In genomic region chr4:35358001-35358584, GRCh38 we compare ENCODE assay signal across 25 cellular contexts.
DNase-seq lines count a peak whose midpoint lies in the region; ATAC-seq and TF ChIP-seq lines count a peak whose summit lies in the region.
"Had no signal": no experiment of that assay in that cellular context is flagged by ENCODE, and none has a peak within 500 bp of the region (broad histone marks: within the 10 kb centered on the region; RNA-seq: fewer than 3 reads in every experiment).

No MANE protein-coding gene starts in this region.

- CTCF ChIA-PET in PC-3 (lab: Charles Lee), result interaction anchor here (0.7 kb wide), 1 partner anchor 1364 kb away, joined by 3 read pairs; no protein-coding TSS in a partner anchor

- intact Hi-C loops in PC-3 (cut with micrococcal nuclease), result loop anchor here (5.0 kb wide), 1 partner anchor 106 kb away; no protein-coding TSS in a partner anchor

- POLR2A ChIA-PET in PC-3 (lab: Charles Lee; ENCODE audit: unreplicated experiment), result no interaction called here

- H3K36me3 Mint-ChIP-seq in GM23338 (ENCODE audit: low read depth) (no peaks in the 10 kb centered on the region), endothelial cell (ENCODE audit: low read depth, unreplicated experiment) (no peaks in the 10 kb centered on the region), neural progenitor cell (no peaks in the 10 kb centered on the region)
- H3K36me3 Mint-ChIP-seq: IgD-negative memory B cell had no signal

- H3K27me3 ChIP-seq in GM23338 (ENCODE audit: insufficient read depth) (no peaks in the 10 kb centered on the region), PC-3 (ENCODE audit: low read length) (no peaks in the 10 kb centered on the region), neural progenitor cell (no peaks in the 10 kb centered on the region)
- H3K27me3 ChIP-seq: gastroesophageal sphincter, tibial artery had no signal

- peak overlapping the region; percentile 88 for H2AFZ ChIP-seq in GM23338
- H2AFZ ChIP-seq in PC-3 (ENCODE audit: low read length), result peak overlapping the region; percentile 71
- H2AFZ ChIP-seq in neural progenitor cell (replicated peaks), result peak overlapping the region; percentile 70

- H3K4me1 Mint-ChIP-seq in GM23338 (no peaks in the 10 kb centered on the region; the same call in 2 of the 3 replicates), endothelial cell (ENCODE audit: unreplicated experiment) (peaks cover 5% of the 10 kb centered on the region), neural progenitor cell (no peaks in the 10 kb centered on the region)
- H3K4me1 Mint-ChIP-seq: IgD-negative memory B cell, T-helper 17 cell had no signal

- no peak; the same call in 2 of the 3 replicates for ATAC-seq in GM23338
- peak; percentile 86 for ATAC-seq in PC-3
- no peak for ATAC-seq in HG02981 (IDR thresholded peaks at IDR 0.05; ENCODE audit: unreplicated experiment)
- no peak for ATAC-seq in HG02623 (IDR thresholded peaks at IDR 0.05; ENCODE audit: unreplicated experiment)
- ATAC-seq in HG02678 (IDR thresholded peaks at IDR 0.05; ENCODE audit: unreplicated experiment), result no peak
- ATAC-seq: esophagus mucosa; gastroesophageal sphincter; left colon; stimulated activated naive CD8-positive, alpha-beta T cell treated with anti-CD3 and anti-CD28 coated beads, Interleukin-15, Interleukin-2, amounts not matched to agents 100 U/mL and 50 U/mL, for 24 hours; T-helper 17 cell had no signal

- H3K9me3 Mint-ChIP-seq in GM23338 (no peaks in the 10 kb centered on the region; the same call in 2 of the 3 replicates), endothelial cell (ENCODE audit: unreplicated experiment) (no peaks in the 10 kb centered on the region), neural progenitor cell (peaks cover 8% of the 10 kb centered on the region)

- H4K20me1 ChIP-seq in GM23338 (replicated peaks; ENCODE audit: insufficient read depth) (no peaks in the 10 kb centered on the region), PC-3 (ENCODE audit: low read length) (no peaks in the 10 kb centered on the region), neural progenitor cell (ENCODE audit: low read depth) (no peaks in the 10 kb centered on the region)

- DNase-seq in GM23338 (ENCODE audit: low spot score), result peak; percentile 26
- DNase-seq in PC-3, result peak; percentile 55
- no peak for DNase-seq in endothelial cell (ENCODE audit: low spot score)
- DNase-seq in neural progenitor cell (ENCODE audit: low spot score), result peak; percentile 4
- no peak for DNase-seq in NCI-H1105 treated with DMSO at 0.1 percent for 48 hours (lab: John Stamatoyannopoulos, UW)
- DNase-seq: activated CD4-positive, alpha-beta T cell treated with anti-CD3 and anti-CD28 coated beads, Interleukin-2, amount 50 U/mL, for 48 hours; amniotic stem cell; CD4-positive, alpha-beta T cell; H7; left colon; NCI-H187 treated with DMSO at 0.1 percent for 48 hours; NCI-H226; NCI-H82; SHP77 treated with DMSO at 0.1 percent for 48 hours; stimulated activated naive CD8-positive, alpha-beta T cell treated with anti-CD3 and anti-CD28 coated beads, Interleukin-15, Interleukin-2, amounts not matched to agents 100 U/mL and 50 U/mL, for 24 hours; T-helper 17 cell; tibial artery had no signal

- no peaks in the 10 kb centered on the region; the same call in 1 of the 2 replicates for H3K9me2 ChIP-seq in GM23338 (ENCODE audit: insufficient read depth)
- H3K9me2 ChIP-seq in PC-3 (replicated peaks; ENCODE audit: low read length), result no peaks in the 10 kb centered on the region

- H3K27ac Mint-ChIP-seq in GM23338, result no peak overlapping the region
- H3K27ac Mint-ChIP-seq in endothelial cell (ENCODE audit: unreplicated experiment), result peak overlapping the region; percentile 4
- no peak overlapping the region for H3K27ac Mint-ChIP-seq in neural progenitor cell
- H3K27ac Mint-ChIP-seq: CD4-positive, alpha-beta T cell; IgD-negative memory B cell; T-helper 17 cell had no signal

- H3K27ac ChIP-seq in GM23338 (ENCODE audit: low read depth) (no peak overlapping the region), PC-3 (ENCODE audit: low read length) (0 out of 2 replicates have a peak overlapping the region, but pooled peaks have one; percentile 14), neural progenitor cell (no peak overlapping the region)
- H3K27ac ChIP-seq: gastroesophageal sphincter, prostate gland, tibial artery had no signal

- H3K9me3 ChIP-seq in PC-3 (ENCODE audit: low read length) (no peaks in the 10 kb centered on the region), neural progenitor cell (ENCODE audit: low read depth) (no peaks in the 10 kb centered on the region)
- H3K9me3 ChIP-seq: gastroesophageal sphincter, prostate gland, tibial artery had no signal

- TF ChIP-seq CTCF in GM23338 (conservative IDR thresholded peaks at IDR 0.05; ENCODE audit: low read depth in 2 of 2), result no peak
- TF ChIP-seq CTCF in PC-3 (conservative IDR thresholded peaks at IDR 0.05; ENCODE audit: low read depth, low read length), result no peak
- TF ChIP-seq CTCF in endothelial cell (IDR thresholded peaks at IDR 0.05; ENCODE audit: unreplicated experiment), result no peak
- no peak for TF ChIP-seq CTCF in neural progenitor cell (IDR thresholded peaks at IDR 0.05)

- BruUV-seq in PC-3 (replicated peaks; lab: Mats Ljungman, UMichigan), result no TSS peak

- H3K36me3 ChIP-seq in GM23338 (ENCODE audit: insufficient read depth) (no peaks in the 10 kb centered on the region), PC-3 (ENCODE audit: low read depth, low read length) (no peaks in the 10 kb centered on the region), neural progenitor cell (no peaks in the 10 kb centered on the region)
- H3K36me3 ChIP-seq: gastroesophageal sphincter, prostate gland, tibial artery had no signal

- no peaks in the 10 kb centered on the region for H3F3A ChIP-seq in GM23338 (replicated peaks; ENCODE audit: low read depth)
- H3F3A ChIP-seq in PC-3 (ENCODE audit: low read length, unreplicated experiment), result no peaks in the 10 kb centered on the region
- H3F3A ChIP-seq in neural progenitor cell (ENCODE audit: low read depth), result no peaks in the 10 kb centered on the region

- H3K4me1 ChIP-seq in GM23338 (ENCODE audit: insufficient read depth) (no peaks in the 10 kb centered on the region), PC-3 (ENCODE audit: insufficient read depth, low read length) (peaks cover 4% of the 10 kb centered on the region; the same call in 1 of the 2 replicates), neural progenitor cell (peaks cover 9% of the 10 kb centered on the region)
- H3K4me1 ChIP-seq: gastroesophageal sphincter, prostate gland, tibial artery had no signal

- H3K4me3 ChIP-seq in GM23338, result no peak overlapping the region
- peak overlapping the region; percentile 50 for H3K4me3 ChIP-seq in PC-3 (ENCODE audit: low read length)
- no peak overlapping the region for H3K4me3 ChIP-seq in neural progenitor cell
- H3K4me3 ChIP-seq: gastroesophageal sphincter, prostate gland, tibial artery had no signal

- no peak overlapping the region for H3K4me3 Mint-ChIP-seq in GM23338
- no peak overlapping the region for H3K4me3 Mint-ChIP-seq in endothelial cell (ENCODE audit: unreplicated experiment)
- no peak overlapping the region for H3K4me3 Mint-ChIP-seq in neural progenitor cell
- H3K4me3 Mint-ChIP-seq: CD4-positive, alpha-beta T cell; IgD-negative memory B cell; neural crest cell; T-helper 17 cell had no signal

- H3K27me3 Mint-ChIP-seq in GM23338 (ENCODE audit: insufficient read depth, low read depth, poor library complexity) (no peaks in the 10 kb centered on the region), endothelial cell (ENCODE audit: unreplicated experiment) (no peaks in the 10 kb centered on the region), neural progenitor cell (ENCODE audit: insufficient read depth, low read depth) (no peaks in the 10 kb centered on the region)
- H3K27me3 Mint-ChIP-seq: CD4-positive, alpha-beta T cell; IgD-negative memory B cell; T-helper 17 cell had no signal

- no peak overlapping the region for H3K9ac ChIP-seq in PC-3 (ENCODE audit: low read length)
- H3K9ac ChIP-seq in neural progenitor cell, result no peak overlapping the region

- H3K4me2 ChIP-seq in GM23338 (no peak overlapping the region), PC-3 (ENCODE audit: low read length) (peak overlapping the region; percentile 74), neural progenitor cell (no peak overlapping the region)

- H3K79me2 ChIP-seq in GM23338 (replicated peaks; ENCODE audit: insufficient read depth), result no peaks in the 10 kb centered on the region
- H3K79me2 ChIP-seq in PC-3 (ENCODE audit: low read length), result no peaks in the 10 kb centered on the region
- H3K79me2 ChIP-seq in neural progenitor cell (ENCODE audit: low read depth), result no peaks in the 10 kb centered on the region

TF ChIP-seq in GM23338, 12 proteins besides CTCF, POLR2A, EP300 and RAD21:
- TF ChIP-seq STAT1 (IDR thresholded peaks at IDR 0.05; ENCODE audit: unreplicated experiment), result no peak
- no peak for TF ChIP-seq ZNF114 (CRISPR knock-in tag; IDR thresholded peaks at IDR 0.05)
- TF ChIP-seq POLR2AphosphoS5 (IDR thresholded peaks at IDR 0.05; ENCODE audit: low read depth), result no peak
- TF ChIP-seq EZH2 (IDR thresholded peaks at IDR 0.05; ENCODE audit: low read depth, unreplicated experiment), result no peak
- no peak for TF ChIP-seq ZNF331 (CRISPR knock-in tag; IDR thresholded peaks at IDR 0.05; ENCODE audit: low read depth)
- no peak for TF ChIP-seq JUNB (IDR thresholded peaks at IDR 0.05; ENCODE audit: unreplicated experiment)
- TF ChIP-seq CREB1 (CRISPR knock-in tag; IDR thresholded peaks at IDR 0.05; ENCODE audit: low read depth), result no peak

Comparison
In these comparisons a context has a peak if more than half of its experiments do, and no peak if none do; other contexts are left out.
1. DNase-seq: peak in GM23338 (single experiment), PC-3 (single experiment) and neural progenitor cell (single experiment); none in endothelial cell (single experiment) and NCI-H1105 treated with DMSO at 0.1 percent for 48 hours (single experiment).
2. Peak in every context shown above with its lines, with median percentiles within 50 percentile points of each other: H2AFZ ChIP-seq.